ENCODE assay signal across 17 cellular contexts in the genomic region with DNA sequence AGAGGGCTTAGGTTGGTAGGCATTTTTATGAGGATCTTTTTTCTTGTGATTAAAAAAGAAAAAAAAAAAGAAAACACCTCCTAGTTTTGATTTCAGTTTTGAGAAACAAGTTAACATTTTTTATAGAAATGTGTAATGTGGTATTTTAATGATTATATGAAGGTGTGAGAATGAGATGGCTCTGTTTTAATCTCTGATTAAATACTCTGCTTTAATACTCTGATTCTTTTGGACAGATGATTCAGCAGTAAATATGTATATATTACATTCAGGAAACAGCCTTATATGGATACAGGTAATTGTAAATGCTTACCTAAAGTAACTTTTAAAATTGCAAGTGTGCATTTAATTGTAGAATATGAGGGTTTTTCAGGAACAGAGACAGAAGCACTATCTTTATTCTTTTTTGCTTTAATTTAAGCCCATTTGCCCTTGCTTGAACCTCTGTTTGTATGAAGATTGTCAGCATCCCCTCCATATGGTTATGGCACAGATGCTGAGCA.
"Had no signal": no experiment of that assay in that cellular context is flagged by ENCODE, and none has a peak within 500 bp of the region (broad histone marks: within the 10 kb centered on the region; RNA-seq: fewer than 3 reads in every experiment).

No MANE protein-coding gene starts in this region.

- DNase-seq: activated B cell treated with CpG ODN at 0.5 μM for 24 hours; activated CD4-positive, alpha-beta T cell treated with anti-CD3 and anti-CD28 coated beads, Interleukin-2, amount 50 U/mL, for 4 hours; activated naive CD4-positive, alpha-beta T cell treated with anti-CD3 and anti-CD28 coated beads, Interleukin-2, amount 10 ng/mL, durations not matched to agents 7 days and 5 days; brain microvascular endothelial cell; effector memory CD4-positive, alpha-beta T cell; kidney; left ventricle myocardium inferior; mesendoderm; ovary; sigmoid colon; stimulated activated CD4-positive, alpha-beta T cell treated with anti-CD3 and anti-CD28 coated beads, Interleukin-2, amount 100 ng/mL, for 24 hours; stimulated activated naive CD8-positive, alpha-beta T cell treated with anti-CD3 and anti-CD28 coated beads, Interleukin-15, Interleukin-2, amounts not matched to agents 100 U/mL and 50 U/mL, for 24 hours; testis; upper lobe of right lung had no signal

- H3K4me3 ChIP-seq: gastroesophageal sphincter, hepatocyte, left ventricle myocardium inferior, ovary, sigmoid colon, testis, upper lobe of right lung had no signal

- H3K27me3 ChIP-seq: brain microvascular endothelial cell, gastroesophageal sphincter, hepatocyte, ovary, sigmoid colon, testis, upper lobe of right lung had no signal

- H3K79me2 ChIP-seq: hepatocyte had no signal

- ATAC-seq: gastroesophageal sphincter; stimulated activated naive CD8-positive, alpha-beta T cell treated with anti-CD3 and anti-CD28 coated beads, Interleukin-15, Interleukin-2, amounts not matched to agents 100 U/mL and 50 U/mL, for 24 hours; upper lobe of right lung had no signal

- H3K9me3 ChIP-seq: gastroesophageal sphincter, left ventricle myocardium inferior, ovary, sigmoid colon, testis, upper lobe of right lung had no signal

- H3K9me3 Mint-ChIP-seq: activated B cell treated with CpG ODN at 0.5 μM for 24 hours; activated naive CD4-positive, alpha-beta T cell treated with anti-CD3 and anti-CD28 coated beads, Interleukin-2, amount 10 ng/mL, durations not matched to agents 7 days and 5 days; neural crest cell had no signal

- H3K27ac Mint-ChIP-seq: activated B cell treated with CpG ODN at 0.5 μM for 24 hours had no signal

- H3K36me3 ChIP-seq: ovary had no signal

- H3K4me2 ChIP-seq: hepatocyte had no signal

- H3K4me3 Mint-ChIP-seq: activated B cell treated with CpG ODN at 0.5 μM for 24 hours; activated naive CD4-positive, alpha-beta T cell treated with anti-CD3 and anti-CD28 coated beads, Interleukin-2, amount 10 ng/mL, durations not matched to agents 7 days and 5 days; neural crest cell had no signal

- H3K27ac ChIP-seq: brain microvascular endothelial cell, gastroesophageal sphincter, hepatocyte, left ventricle myocardium inferior, ovary, sigmoid colon, testis, upper lobe of right lung had no signal

- H3K27me3 Mint-ChIP-seq: activated B cell treated with CpG ODN at 0.5 μM for 24 hours; activated naive CD4-positive, alpha-beta T cell treated with anti-CD3 and anti-CD28 coated beads, Interleukin-2, amount 10 ng/mL, durations not matched to agents 7 days and 5 days had no signal

- H3K4me1 ChIP-seq: gastroesophageal sphincter, left ventricle myocardium inferior, testis, upper lobe of right lung had no signal
